In the genomic region with DNA sequence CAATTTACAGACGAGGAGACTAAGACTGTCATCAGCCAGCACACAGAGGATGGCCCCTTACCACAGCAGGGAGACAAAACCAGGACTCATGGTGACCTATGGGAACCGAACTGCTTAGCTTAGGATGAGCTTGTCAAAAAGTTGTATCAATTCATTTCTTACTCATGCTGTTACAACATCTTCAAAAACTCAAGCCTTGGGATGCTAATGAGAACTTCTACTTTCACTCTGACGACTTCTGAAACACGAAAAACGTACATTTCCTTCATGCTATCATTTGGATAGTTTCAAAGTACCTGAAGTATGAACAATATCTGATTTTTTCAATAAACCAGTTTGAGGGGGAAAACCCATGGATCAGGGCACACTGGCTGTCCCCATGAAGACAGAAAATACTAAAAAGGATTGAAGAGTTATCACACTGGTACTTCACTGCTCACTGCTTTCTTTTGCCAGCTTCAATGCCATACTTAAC, we compare ENCODE assay signal across 9 cellular contexts. TPM values are rescaled to one million over a fixed set of nuclear protein-coding genes. Genes with fewer than 3 reads are reported as not detected.
DNase-seq lines count a peak whose midpoint lies in the region; ATAC-seq and TF ChIP-seq lines count a peak whose summit lies in the region.
"Had no signal": no experiment of that assay in that cellular context is flagged by ENCODE, and none has a peak within 500 bp of the region (broad histone marks: within the 10 kb centered on the region; RNA-seq: fewer than 3 reads in every experiment).

No MANE protein-coding gene starts in this region.

- intact Hi-C loops in natural killer cell (cut with micrococcal nuclease) = loop anchor here (1.0 to 5.0 kb wide), 3 partner anchors 11 to 41 kb away; no protein-coding TSS in a partner anchor

- no peaks in the 10 kb centered on the region for H3K36me3 Mint-ChIP-seq in natural killer cell

- H3K4me1 Mint-ChIP-seq in natural killer cell = peaks cover 44 to 47% of the 10 kb centered on the region in 2 donors

- peak; percentile 18 to 64 for DNase-seq in NOMO-1 (lab: John Stamatoyannopoulos, UW; ENCODE audit: unreplicated experiment in 2 of 2)
- DNase-seq in natural killer cell = no peak
- DNase-seq in islet precursor cell = no peak
- no peak for DNase-seq in SW480 (ENCODE audit: low spot score)
- no peak for DNase-seq in SHP77 treated with DMSO at 0.1 percent for 48 hours (lab: John Stamatoyannopoulos, UW)
- no peak for DNase-seq in dedifferentiated amniotic fluid mesenchymal stem cell (ENCODE audit: extremely low spot score)

- ATAC-seq in GM19043 (IDR thresholded peaks at IDR 0.05; ENCODE audit: low read depth, unreplicated experiment) (peak; percentile 55), HG02798 (IDR thresholded peaks at IDR 0.05; ENCODE audit: poor library complexity, unreplicated experiment) (peak; percentile 69), natural killer cell (no peak)
- ATAC-seq: HCT116 had no signal

- H3K27me3 Mint-ChIP-seq in natural killer cell (ENCODE audit: low read depth in 2 of 2) = no peaks in the 10 kb centered on the region

- H3K9me3 Mint-ChIP-seq in natural killer cell = no peaks in the 10 kb centered on the region

- H3K27ac Mint-ChIP-seq in natural killer cell = peak overlapping the region; percentile 78 to 90

- TF ChIP-seq CTCF in natural killer cell (IDR thresholded peaks at IDR 0.05) = no peak

- H3K4me3 Mint-ChIP-seq in natural killer cell = peak overlapping the region; percentile 68

RNA-seq across cellular contexts. Expression of gene HIVEP2, which starts 31.9 kb away (rescaled TPM):
- 10 to 100 TPM; 14.6 to 21.6 (median 18.7) TPM for total RNA-seq in natural killer cell

Comparison
In these comparisons a context has a peak if more than half of its experiments do, and no peak if none do; other contexts are left out.
1. ATAC-seq: peak in GM19043 (single experiment) and HG02798 (single experiment); none in natural killer cell (0 of 3).
2. DNase-seq: peak in NOMO-1 (2 of 2); none in natural killer cell (single experiment), islet precursor cell (single experiment), SW480 (single experiment), SHP77 treated with DMSO at 0.1 percent for 48 hours (single experiment) and dedifferentiated amniotic fluid mesenchymal stem cell (single experiment).